Comparison of ENCODE assay signal across 24 cellular contexts in genomic region chr2:10579441-10580169, GRCh38.
A peak's percentile ranks its signal among the peaks of the same experiment; 100 is the strongest.
DNase-seq lines count a peak whose midpoint lies in the region; ATAC-seq and TF ChIP-seq lines count a peak whose summit lies in the region.
"Had no signal": no experiment of that assay in that cellular context is flagged by ENCODE, and none has a peak within 500 bp of the region (broad histone marks: within the 10 kb centered on the region; RNA-seq: fewer than 3 reads in every experiment).

No MANE protein-coding gene starts in this region.

- no peak overlapping the region for H3K4me3 ChIP-seq in esophagus squamous epithelium
- no peak overlapping the region for H3K4me3 ChIP-seq in neural progenitor cell
- H3K4me3 ChIP-seq in H7 (ENCODE audit: insufficient read depth, low read depth, low read length): no peak overlapping the region
- H3K4me3 ChIP-seq: body of pancreas, gastroesophageal sphincter, mucosa of descending colon, psoas muscle had no signal

- peaks cover 18% of the 10 kb centered on the region for H3K36me3 Mint-ChIP-seq in activated CD4-positive, alpha-beta memory T cell treated with anti-CD3 and anti-CD28 coated beads for 36 hours
- H3K36me3 Mint-ChIP-seq in activated CD4-positive, alpha-beta memory T cell treated with anti-CD3 and anti-CD28 coated beads, Interleukin-2, amount 10 ng/mL, durations not matched to agents 7 days and 5 days (ENCODE audit: low read depth): peaks cover 42% of the 10 kb centered on the region
- H3K36me3 Mint-ChIP-seq in neural progenitor cell: peaks cover 22% of the 10 kb centered on the region

- POLR2A ChIA-PET in activated CD4-positive, alpha-beta memory T cell treated with anti-CD3 and anti-CD28 coated beads for 36 hours (lab: Charles Lee): no interaction called here
- POLR2A ChIA-PET in activated CD4-positive, alpha-beta memory T cell treated with anti-CD3 and anti-CD28 coated beads, Interleukin-2, amount 10 ng/mL, durations not matched to agents 7 days and 5 days (lab: Charles Lee): interaction anchor here (0.6 kb wide), 1 partner anchor 87 kb away, joined by 4 read pairs; no protein-coding TSS in a partner anchor
- POLR2A ChIA-PET in RWPE1 (lab: Yijun Ruan, JAX; ENCODE audit: low non-redundant PET): no interaction called here

- H3K27ac Mint-ChIP-seq in activated CD4-positive, alpha-beta memory T cell treated with anti-CD3 and anti-CD28 coated beads for 36 hours: peak overlapping the region; percentile 35
- H3K27ac Mint-ChIP-seq in activated CD4-positive, alpha-beta memory T cell treated with anti-CD3 and anti-CD28 coated beads, Interleukin-2, amount 10 ng/mL, durations not matched to agents 7 days and 5 days: no peak overlapping the region
- H3K27ac Mint-ChIP-seq in neural progenitor cell: no peak overlapping the region

- no peak overlapping the region for H3K9ac ChIP-seq in neural progenitor cell
- H3K9ac ChIP-seq: KMS-11 had no signal

- DNase-seq in activated CD4-positive, alpha-beta memory T cell treated with anti-CD3 and anti-CD28 coated beads for 36 hours: no peak
- no peak for DNase-seq in activated CD4-positive, alpha-beta memory T cell treated with anti-CD3 and anti-CD28 coated beads, Interleukin-2, amount 10 ng/mL, durations not matched to agents 7 days and 5 days
- DNase-seq in RWPE1 (ENCODE audit: low spot score) (no peak), esophagus squamous epithelium (lab: John Stamatoyannopoulos, UW) (no peak), neural progenitor cell (ENCODE audit: low spot score) (no peak), GM13976 (ENCODE audit: low spot score) (no peak), H7 (no peak)
- DNase-seq: activated CD4-positive, alpha-beta T cell treated with anti-CD3 and anti-CD28 coated beads, Interleukin-2, amount 50 U/mL, for 1 hour; activated CD8-positive, alpha-beta memory T cell treated with anti-CD3 and anti-CD28 coated beads, Interleukin-2, amount 50 U/mL, for 48 hours; activated effector memory CD4-positive, alpha-beta T cell treated with Interleukin-2 at 50 U/mL for 16 hours; AML-193; body of pancreas; DMS53; effector CD8-positive, alpha-beta T cell; GF-D8; mucosa of descending colon; NCI-H1092; NCI-H2029 treated with DMSO at 0.1 percent for 48 hours; NCI-H2227 treated with DMSO at 0.1 percent for 48 hours; NCI-H748 treated with DMSO at 0.1 percent for 48 hours; psoas muscle had no signal

- H3K27ac ChIP-seq in RWPE1: peak overlapping the region; percentile 88
- peak overlapping the region in 3 of 4 donors; percentile 10 to 40 (median 38) for H3K27ac ChIP-seq in esophagus squamous epithelium
- H3K27ac ChIP-seq in neural progenitor cell: peak overlapping the region; percentile 11
- H3K27ac ChIP-seq: body of pancreas, gastroesophageal sphincter, KMS-11, psoas muscle had no signal

- no peak for ATAC-seq in HG02588 (IDR thresholded peaks at IDR 0.05; ENCODE audit: unreplicated experiment)
- ATAC-seq: body of pancreas, gastroesophageal sphincter, mucosa of descending colon had no signal

- H3K36me3 ChIP-seq in esophagus squamous epithelium (peaks cover 4 to 82% (median 5%) of the 10 kb centered on the region in 3 donors), neural progenitor cell (peaks cover 4% of the 10 kb centered on the region), H7 (replicated peaks; ENCODE audit: control insufficient read depth, insufficient read depth, low read length) (peaks cover 9% of the 10 kb centered on the region)

- no peaks in the 10 kb centered on the region for H3K27me3 Mint-ChIP-seq in activated CD4-positive, alpha-beta memory T cell treated with anti-CD3 and anti-CD28 coated beads for 36 hours
- no peaks in the 10 kb centered on the region for H3K27me3 Mint-ChIP-seq in activated CD4-positive, alpha-beta memory T cell treated with anti-CD3 and anti-CD28 coated beads, Interleukin-2, amount 10 ng/mL, durations not matched to agents 7 days and 5 days
- no peaks in the 10 kb centered on the region for H3K27me3 Mint-ChIP-seq in neural progenitor cell (ENCODE audit: insufficient read depth, low read depth)

- CTCF ChIA-PET in activated CD4-positive, alpha-beta memory T cell treated with anti-CD3 and anti-CD28 coated beads for 36 hours (lab: Charles Lee): no interaction called here
- CTCF ChIA-PET in activated CD4-positive, alpha-beta memory T cell treated with anti-CD3 and anti-CD28 coated beads, Interleukin-2, amount 10 ng/mL, durations not matched to agents 7 days and 5 days (lab: Charles Lee): no interaction called here
- CTCF ChIA-PET in RWPE1 (lab: Yijun Ruan, JAX): interaction anchor here (0.6 kb wide), 1 partner anchor 665 kb away, joined by 3 read pairs; no protein-coding TSS in a partner anchor

- H3K9me3 Mint-ChIP-seq in activated CD4-positive, alpha-beta memory T cell treated with anti-CD3 and anti-CD28 coated beads for 36 hours: no peaks in the 10 kb centered on the region
- no peaks in the 10 kb centered on the region for H3K9me3 Mint-ChIP-seq in activated CD4-positive, alpha-beta memory T cell treated with anti-CD3 and anti-CD28 coated beads, Interleukin-2, amount 10 ng/mL, durations not matched to agents 7 days and 5 days
- no peaks in the 10 kb centered on the region for H3K9me3 Mint-ChIP-seq in neural progenitor cell

- H3K4me2 ChIP-seq in neural progenitor cell: peak overlapping the region; percentile 59
- H3K4me2 ChIP-seq: KMS-11 had no signal

- H3K4me1 ChIP-seq in esophagus squamous epithelium (peaks cover 0 to 19% (median 0%) of the 10 kb centered on the region in 3 donors), neural progenitor cell (peaks cover 28% of the 10 kb centered on the region)
- H3K4me1 ChIP-seq: body of pancreas had no signal

- H3K4me1 Mint-ChIP-seq in activated CD4-positive, alpha-beta memory T cell treated with anti-CD3 and anti-CD28 coated beads for 36 hours (ENCODE audit: low read depth): peaks cover 6% of the 10 kb centered on the region
- no peaks in the 10 kb centered on the region for H3K4me1 Mint-ChIP-seq in activated CD4-positive, alpha-beta memory T cell treated with anti-CD3 and anti-CD28 coated beads, Interleukin-2, amount 10 ng/mL, durations not matched to agents 7 days and 5 days
- peaks cover 43% of the 10 kb centered on the region for H3K4me1 Mint-ChIP-seq in neural progenitor cell

- H2AFZ ChIP-seq in neural progenitor cell (replicated peaks): no peak overlapping the region

- H4K20me1 ChIP-seq in neural progenitor cell (ENCODE audit: low read depth): no peaks in the 10 kb centered on the region

- H3K4me3 Mint-ChIP-seq in activated CD4-positive, alpha-beta memory T cell treated with anti-CD3 and anti-CD28 coated beads for 36 hours: no peak overlapping the region
- no peak overlapping the region for H3K4me3 Mint-ChIP-seq in activated CD4-positive, alpha-beta memory T cell treated with anti-CD3 and anti-CD28 coated beads, Interleukin-2, amount 10 ng/mL, durations not matched to agents 7 days and 5 days
- H3K4me3 Mint-ChIP-seq in neural progenitor cell: no peak overlapping the region

- intact Hi-C loops in activated CD4-positive, alpha-beta memory T cell treated with anti-CD3 and anti-CD28 coated beads for 36 hours (cut with micrococcal nuclease): no loop called here
- intact Hi-C loops in esophagus squamous epithelium (cut with DNase I): no loop called here

- TF ChIP-seq CTCF in RWPE1 (conservative IDR thresholded peaks at IDR 0.05; ENCODE audit: low read depth): no peak
- TF ChIP-seq CTCF in esophagus squamous epithelium (IDR thresholded peaks at IDR 0.05): no peak
- no peak for TF ChIP-seq CTCF in neural progenitor cell (IDR thresholded peaks at IDR 0.05)
- TF ChIP-seq CTCF in GM13976 (IDR thresholded peaks at IDR 0.05; ENCODE audit: borderline replicate concordance, control extremely low read depth, extremely low read depth, insufficient read depth, missing control alignments): no peak

- in situ Hi-C loops in GM13976 (cut with MboI; ENCODE audit: low sequenced_read_pairs, unreplicated experiment): no loop called here

- no peaks in the 10 kb centered on the region for H3K79me2 ChIP-seq in neural progenitor cell (ENCODE audit: low read depth)

- no peaks in the 10 kb centered on the region for H3K9me3 ChIP-seq in esophagus squamous epithelium
- no peaks in the 10 kb centered on the region for H3K9me3 ChIP-seq in neural progenitor cell (ENCODE audit: low read depth)
- H3K9me3 ChIP-seq: body of pancreas, gastroesophageal sphincter, mucosa of descending colon, psoas muscle had no signal

- peaks cover 6% of the 10 kb centered on the region for H3F3A ChIP-seq in neural progenitor cell (ENCODE audit: low read depth)

- 42 to 63% methylated on average over 6 of the region's 6 CpGs for WGBS in esophagus squamous epithelium, 2 donors

- H3K27me3 ChIP-seq in esophagus squamous epithelium (no peaks in the 10 kb centered on the region), neural progenitor cell (no peaks in the 10 kb centered on the region), H7 (ENCODE audit: control insufficient read depth, insufficient read depth, low read length) (no peaks in the 10 kb centered on the region)
- H3K27me3 ChIP-seq: body of pancreas, gastroesophageal sphincter had no signal

- no peak for TF ChIP-seq POLR2A in esophagus squamous epithelium (IDR thresholded peaks at IDR 0.05)

Comparison
In these comparisons a context has a peak if more than half of its experiments do, and no peak if none do; other contexts are left out.
1. H3K27ac ChIP-seq: peak in every context shown above with its lines; median percentile 88 in RWPE1; 38 in esophagus squamous epithelium; 11 in neural progenitor cell.